ENCODE assay signal across 1 cellular context in the genomic region with DNA sequence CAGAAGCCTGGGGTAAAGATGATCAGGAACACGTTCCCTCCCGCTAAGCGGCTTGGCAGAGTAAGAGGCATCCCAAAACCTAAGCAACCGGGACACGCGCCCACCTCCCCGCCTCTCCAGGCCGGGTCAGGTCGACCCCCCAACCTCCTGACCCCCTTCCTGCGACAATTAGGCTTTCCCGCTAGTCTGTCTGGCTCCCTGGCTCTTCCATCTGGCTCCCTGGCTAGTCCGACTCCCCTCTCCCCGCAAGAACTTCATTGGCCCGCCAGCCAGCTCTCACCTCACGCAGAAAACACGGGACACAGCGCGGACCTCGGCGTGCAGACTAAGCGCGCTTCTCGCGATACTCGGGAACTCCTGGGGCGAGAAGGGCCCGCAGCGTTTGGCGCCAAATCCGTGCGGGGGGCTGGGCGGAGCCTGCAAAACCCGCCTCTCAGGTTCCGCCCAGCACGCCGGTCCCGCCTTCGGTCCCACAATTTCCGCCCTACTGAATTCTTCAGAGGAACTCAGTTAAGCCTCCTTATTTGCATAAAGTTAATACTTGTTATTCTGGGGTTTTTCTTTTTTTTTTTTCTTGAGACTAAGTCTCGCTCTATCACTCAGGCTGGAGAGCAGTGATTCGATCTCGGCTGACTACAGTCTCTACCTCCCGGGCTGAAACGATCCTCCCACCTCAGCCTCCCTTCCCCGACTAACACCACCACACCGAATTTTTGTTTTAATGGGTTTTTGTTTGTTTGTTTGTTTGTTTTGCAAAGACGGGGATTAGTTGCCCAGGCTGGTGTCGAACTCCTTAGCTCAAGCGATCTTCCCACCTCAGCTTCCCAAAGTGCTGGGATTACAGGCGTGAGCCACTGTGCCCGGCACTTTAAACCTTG.
TF ChIP-seq lines count a peak whose summit lies in the region.

A gene with protein sequence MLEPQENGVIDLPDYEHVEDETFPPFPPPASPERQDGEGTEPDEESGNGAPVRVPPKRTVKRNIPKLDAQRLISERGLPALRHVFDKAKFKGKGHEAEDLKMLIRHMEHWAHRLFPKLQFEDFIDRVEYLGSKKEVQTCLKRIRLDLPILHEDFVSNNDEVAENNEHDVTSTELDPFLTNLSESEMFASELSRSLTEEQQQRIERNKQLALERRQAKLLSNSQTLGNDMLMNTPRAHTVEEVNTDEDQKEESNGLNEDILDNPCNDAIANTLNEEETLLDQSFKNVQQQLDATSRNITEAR (minus strand): TSS at position 327 of the 878 bp plus-strand sequence. CDS start 3,738 bp downstream, outside the sequence.

TF ChIP-seq in K562, 482 proteins besides CTCF, POLR2A, EP300 and RAD21 (continued from another document):
- TF ChIP-seq ZBTB12 (CRISPR knock-in tag; IDR thresholded peaks at IDR 0.05): 0 out of 2 replicates have a peak, but pooled peaks have one; percentile 32
- TF ChIP-seq BCOR (IDR thresholded peaks at IDR 0.05): peak; percentile 70
- 0 out of 4 replicates have a peak, but pooled peaks have one; percentile 24 to 47 for TF ChIP-seq TBL1XR1 (IDR thresholded peaks at IDR 0.05; ENCODE audit: low read length in 2 of 2)
- peak; percentile 97 for TF ChIP-seq ZHX1 (conservative IDR thresholded peaks at IDR 0.05; ENCODE audit: low read length)
- no peak for TF ChIP-seq TSC22D4 (tag; IDR thresholded peaks at IDR 0.05)
- TF ChIP-seq, protein P1, sequence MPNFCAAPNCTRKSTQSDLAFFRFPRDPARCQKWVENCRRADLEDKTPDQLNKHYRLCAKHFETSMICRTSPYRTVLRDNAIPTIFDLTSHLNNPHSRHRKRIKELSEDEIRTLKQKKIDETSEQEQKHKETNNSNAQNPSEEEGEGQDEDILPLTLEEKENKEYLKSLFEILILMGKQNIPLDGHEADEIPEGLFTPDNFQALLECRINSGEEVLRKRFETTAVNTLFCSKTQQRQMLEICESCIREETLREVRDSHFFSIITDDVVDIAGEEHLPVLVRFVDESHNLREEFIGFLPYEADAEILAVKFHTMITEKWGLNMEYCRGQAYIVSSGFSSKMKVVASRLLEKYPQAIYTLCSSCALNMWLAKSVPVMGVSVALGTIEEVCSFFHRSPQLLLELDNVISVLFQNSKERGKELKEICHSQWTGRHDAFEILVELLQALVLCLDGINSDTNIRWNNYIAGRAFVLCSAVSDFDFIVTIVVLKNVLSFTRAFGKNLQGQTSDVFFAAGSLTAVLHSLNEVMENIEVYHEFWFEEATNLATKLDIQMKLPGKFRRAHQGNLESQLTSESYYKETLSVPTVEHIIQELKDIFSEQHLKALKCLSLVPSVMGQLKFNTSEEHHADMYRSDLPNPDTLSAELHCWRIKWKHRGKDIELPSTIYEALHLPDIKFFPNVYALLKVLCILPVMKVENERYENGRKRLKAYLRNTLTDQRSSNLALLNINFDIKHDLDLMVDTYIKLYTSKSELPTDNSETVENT (CRISPR knock-in tag; IDR thresholded peaks at IDR 0.05): peak; percentile 88
- 0 out of 2 replicates have a peak, but pooled peaks have one; percentile 32 for TF ChIP-seq REST (CRISPR knock-in tag; IDR thresholded peaks at IDR 0.05; ENCODE audit: low read depth)
- peak; percentile 74; the same call in 1 of the 2 replicates for TF ChIP-seq TOE1 (IDR thresholded peaks at IDR 0.05; ENCODE audit: borderline replicate concordance)
- TF ChIP-seq TOE1 (CRISPR knock-in tag; IDR thresholded peaks at IDR 0.05; ENCODE audit: borderline replicate concordance, low read depth): no peak
TF ChIP-seq in K562: peak in this region for 138.
